8 cellular contexts compared by ENCODE assay signal in genomic region chr12:11730299-11731041, GRCh38.
DNase-seq lines count a peak whose midpoint lies in the region; TF ChIP-seq lines count a peak whose summit lies in the region.

No MANE protein-coding gene starts in this region.

- H3K4me1 ChIP-seq in MM.1S (ENCODE audit: low read length) (peaks cover 53% of the 10 kb centered on the region), endodermal cell (ENCODE audit: control insufficient read depth, insufficient read depth, low read length) (peaks cover 5% of the 10 kb centered on the region)

- H3K36me3 ChIP-seq in MM.1S (replicated peaks; ENCODE audit: insufficient read depth, low read length) (no peaks in the 10 kb centered on the region), endodermal cell (ENCODE audit: control insufficient read depth, insufficient read depth, low read length) (no peaks in the 10 kb centered on the region)

- H3K9ac ChIP-seq in MM.1S (ENCODE audit: low read length) (no peak overlapping the region), endodermal cell (ENCODE audit: extremely low read depth, low read length, poor library complexity, severe bottlenecking) (no peak overlapping the region)

- H3K9me3 ChIP-seq in MM.1S (replicated peaks; ENCODE audit: insufficient read depth, low read length) = no peaks in the 10 kb centered on the region
- H3K9me3 ChIP-seq in endodermal cell (ENCODE audit: control insufficient read depth, low read length) = no peaks in the 10 kb centered on the region

- H3K27ac ChIP-seq in 22Rv1 = peak overlapping the region; percentile 41
- peak overlapping the region; percentile 89; the same call in 1 of the 2 replicates for H3K27ac ChIP-seq in MM.1S (ENCODE audit: low read length)
- no peak overlapping the region for H3K27ac ChIP-seq in endodermal cell (ENCODE audit: low read depth, low read length)

- H4K20me1 ChIP-seq in MM.1S (ENCODE audit: insufficient read depth, low read length) = no peaks in the 10 kb centered on the region

- DNase-seq in MM.1S (no peak), endodermal cell (no peak), type B pancreatic cell (ENCODE audit: extremely low spot score, unreplicated experiment) (no peak), SHP77 (lab: John Stamatoyannopoulos, UW) (no peak), endothelial cell (ENCODE audit: low spot score) (no peak)
- DNase-seq in activated effector memory CD4-positive, alpha-beta T cell treated with anti-CD3 and anti-CD28 coated beads, Interleukin-2, amount 50 U/mL, for 16 hours = no peak

- H3K4me2 ChIP-seq in MM.1S (ENCODE audit: low read depth, low read length) = peak overlapping the region; percentile 96

- H3K9me3 Mint-ChIP-seq in endodermal cell (no peaks in the 10 kb centered on the region), type B pancreatic cell (peaks cover 10% of the 10 kb centered on the region), endothelial cell (ENCODE audit: unreplicated experiment) (no peaks in the 10 kb centered on the region)

- peak; percentile 51 for TF ChIP-seq POLR2A in GM19193 (IDR thresholded peaks at IDR 0.05; ENCODE audit: extremely low read depth, insufficient read depth, insufficient read length)

- peaks cover 24% of the 10 kb centered on the region for H3F3A ChIP-seq in MM.1S (ENCODE audit: insufficient read depth, low read length)

- H3K27me3 ChIP-seq in MM.1S (replicated peaks; ENCODE audit: insufficient read depth, low read length) (no peaks in the 10 kb centered on the region), endodermal cell (ENCODE audit: control insufficient read depth, insufficient read depth, low read length, poor library complexity, severe bottlenecking) (no peaks in the 10 kb centered on the region)

- WGBS in endodermal cell (ENCODE audit: insufficient coverage in 1 of 2, insufficient read length in 1 of 2), 2 experiments = 96% methylated on average over 5 to 8 of the region's 8 CpGs

- H3K27ac Mint-ChIP-seq in endodermal cell (peak overlapping the region; percentile 0), type B pancreatic cell (peak overlapping the region; percentile 95), endothelial cell (ENCODE audit: unreplicated experiment) (no peak overlapping the region)

- H2AFZ ChIP-seq in MM.1S (ENCODE audit: low read length) = no peak overlapping the region

- peaks cover 1% of the 10 kb centered on the region for H3K36me3 Mint-ChIP-seq in endodermal cell (ENCODE audit: low read depth)
- H3K36me3 Mint-ChIP-seq in type B pancreatic cell = peaks cover 35% of the 10 kb centered on the region
- peaks cover 27% of the 10 kb centered on the region for H3K36me3 Mint-ChIP-seq in endothelial cell (ENCODE audit: low read depth, unreplicated experiment)

- H3K4me3 ChIP-seq in MM.1S (ENCODE audit: low read length) (no peak overlapping the region), endodermal cell (ENCODE audit: low read length) (no peak overlapping the region)

- H3K27me3 Mint-ChIP-seq in endodermal cell (ENCODE audit: insufficient read depth) (peaks cover 10% of the 10 kb centered on the region), type B pancreatic cell (no peaks in the 10 kb centered on the region), endothelial cell (ENCODE audit: unreplicated experiment) (peaks cover 1% of the 10 kb centered on the region)

- peaks cover 41% of the 10 kb centered on the region for H3K79me2 ChIP-seq in MM.1S (ENCODE audit: low read length)

- H3K4me3 Mint-ChIP-seq in endodermal cell (no peak overlapping the region), type B pancreatic cell (peak overlapping the region; percentile 72), endothelial cell (ENCODE audit: unreplicated experiment) (no peak overlapping the region)

- TF ChIP-seq CTCF in 22Rv1 (IDR thresholded peaks at IDR 0.05) (no peak), MM.1S (IDR thresholded peaks at IDR 0.05; ENCODE audit: low read length) (no peak), endodermal cell (conservative IDR thresholded peaks at IDR 0.05) (no peak), type B pancreatic cell (conservative IDR thresholded peaks at IDR 0.05) (no peak), endothelial cell (IDR thresholded peaks at IDR 0.05; ENCODE audit: unreplicated experiment) (no peak)

- peaks cover 38% of the 10 kb centered on the region for H3K4me1 Mint-ChIP-seq in endodermal cell
- H3K4me1 Mint-ChIP-seq in type B pancreatic cell (ENCODE audit: unreplicated experiment) = peaks cover 10% of the 10 kb centered on the region
- H3K4me1 Mint-ChIP-seq in endothelial cell (ENCODE audit: unreplicated experiment) = peaks cover 62% of the 10 kb centered on the region

- no peaks in the 10 kb centered on the region for H3K9me2 ChIP-seq in MM.1S (replicated peaks; ENCODE audit: insufficient read depth, low read length)
